ENCODE assay signal across 15 cellular contexts in the genomic region with DNA sequence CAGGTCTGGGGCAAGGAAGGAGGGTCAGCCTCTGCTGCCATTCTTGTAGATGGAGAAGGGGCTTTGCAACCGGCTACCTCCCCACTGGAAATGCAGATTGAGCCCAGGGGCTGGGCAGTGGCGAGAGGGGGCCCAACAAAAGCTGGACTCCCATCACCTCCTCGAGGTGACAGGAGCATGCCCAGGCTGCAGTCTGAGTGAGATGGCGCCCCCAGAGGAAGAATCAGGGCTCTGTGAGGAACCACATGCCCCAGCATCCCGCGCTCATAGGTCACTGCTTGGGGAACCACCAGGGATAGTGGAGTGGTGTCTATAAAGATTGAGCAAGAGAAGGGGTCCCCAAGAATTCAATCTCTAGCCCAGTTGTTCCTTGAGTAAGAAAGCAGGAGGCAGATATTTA. TPM values are rescaled to one million over a fixed set of nuclear protein-coding genes. Genes with fewer than 3 reads are reported as not detected.
DNase-seq lines count a peak whose midpoint lies in the region; ATAC-seq and TF ChIP-seq lines count a peak whose summit lies in the region.
"Had no signal": no experiment of that assay in that cellular context is flagged by ENCODE, and none has a peak within 500 bp of the region (broad histone marks: within the 10 kb centered on the region; RNA-seq: fewer than 3 reads in every experiment).

No MANE protein-coding gene starts in this region.

- H3K27ac Mint-ChIP-seq in activated CD8-positive, alpha-beta T cell treated with anti-CD3 and anti-CD28 coated beads for 36 hours, result no peak overlapping the region
- H3K27ac Mint-ChIP-seq in activated CD8-positive, alpha-beta T cell treated with anti-CD3 and anti-CD28 coated beads, Interleukin-2, amount 10 ng/mL, durations not matched to agents 7 days and 5 days, result no peak overlapping the region
- H3K27ac Mint-ChIP-seq in WTC11 (no peak overlapping the region), memory B cell (peak overlapping the region; percentile 10), nephron progenitor cell (no peak overlapping the region)
- H3K27ac Mint-ChIP-seq: activated B cell treated with CpG ODN at 0.5 μM for 24 hours; activated naive CD4-positive, alpha-beta T cell treated with anti-CD3 and anti-CD28 coated beads for 36 hours had no signal

- H3K4me1 Mint-ChIP-seq in activated CD8-positive, alpha-beta T cell treated with anti-CD3 and anti-CD28 coated beads for 36 hours (ENCODE audit: low read depth), result peaks cover 45% of the 10 kb centered on the region
- H3K4me1 Mint-ChIP-seq in activated CD8-positive, alpha-beta T cell treated with anti-CD3 and anti-CD28 coated beads, Interleukin-2, amount 10 ng/mL, durations not matched to agents 7 days and 5 days (ENCODE audit: low read depth), result peaks cover 36% of the 10 kb centered on the region
- H3K4me1 Mint-ChIP-seq in WTC11 (peaks cover 8% of the 10 kb centered on the region), memory B cell (peaks cover 4% of the 10 kb centered on the region), nephron progenitor cell (peaks cover 56% of the 10 kb centered on the region)

- H3K27ac ChIP-seq in thyroid gland, result peak overlapping the region; percentile 76 to 92 (median 88)
- H3K27ac ChIP-seq: PC-9 had no signal

- H3K4me3 Mint-ChIP-seq in activated CD8-positive, alpha-beta T cell treated with anti-CD3 and anti-CD28 coated beads for 36 hours, result no peak overlapping the region
- H3K4me3 Mint-ChIP-seq in activated CD8-positive, alpha-beta T cell treated with anti-CD3 and anti-CD28 coated beads, Interleukin-2, amount 10 ng/mL, durations not matched to agents 7 days and 5 days, result no peak overlapping the region
- H3K4me3 Mint-ChIP-seq in WTC11, result no peak overlapping the region
- no peak overlapping the region for H3K4me3 Mint-ChIP-seq in memory B cell
- no peak overlapping the region for H3K4me3 Mint-ChIP-seq in nephron progenitor cell
- H3K4me3 Mint-ChIP-seq: activated B cell treated with CpG ODN at 0.5 μM for 24 hours; activated naive CD4-positive, alpha-beta T cell treated with anti-CD3 and anti-CD28 coated beads for 36 hours had no signal

- WGBS in thyroid gland, 2 donors, result 91 to 100% methylated on average over 3 to 6 of the region's 6 CpGs

- TF ChIP-seq CTCF in activated CD8-positive, alpha-beta T cell treated with anti-CD3 and anti-CD28 coated beads for 36 hours (IDR thresholded peaks at IDR 0.05), result no peak
- no peak for TF ChIP-seq CTCF in WTC11 (IDR thresholded peaks at IDR 0.05)
- TF ChIP-seq CTCF in thyroid gland (IDR thresholded peaks at IDR 0.05), result no peak
- TF ChIP-seq CTCF in nephron progenitor cell (IDR thresholded peaks at IDR 0.05), result no peak

- H3K27me3 ChIP-seq in thyroid gland, result no peaks in the 10 kb centered on the region

- intact Hi-C loops in activated CD8-positive, alpha-beta T cell treated with anti-CD3 and anti-CD28 coated beads for 36 hours (cut with micrococcal nuclease), result no loop called here
- intact Hi-C loops in thyroid gland (cut with DNase I), result no loop called here

- POLR2A ChIA-PET in activated CD8-positive, alpha-beta T cell treated with anti-CD3 and anti-CD28 coated beads for 36 hours (lab: Charles Lee), result interaction anchor here (0.7 kb wide), 1 partner anchor 12 kb away, joined by 3 read pairs; no protein-coding TSS in a partner anchor
- POLR2A ChIA-PET in activated CD8-positive, alpha-beta T cell treated with anti-CD3 and anti-CD28 coated beads, Interleukin-2, amount 10 ng/mL, durations not matched to agents 7 days and 5 days (lab: Charles Lee), result no interaction called here
- POLR2A ChIA-PET in WTC11 (lab: Charles Lee), result no interaction called here

- CTCF ChIA-PET in activated CD8-positive, alpha-beta T cell treated with anti-CD3 and anti-CD28 coated beads for 36 hours (lab: Charles Lee), result interaction anchor here (2.4 kb wide), 1 partner anchor 232 kb away, joined by 7 read pairs; no protein-coding TSS in a partner anchor
- CTCF ChIA-PET in activated CD8-positive, alpha-beta T cell treated with anti-CD3 and anti-CD28 coated beads, Interleukin-2, amount 10 ng/mL, durations not matched to agents 7 days and 5 days (lab: Charles Lee), result no interaction called here
- CTCF ChIA-PET in WTC11 (lab: Charles Lee), result no interaction called here

- H3K36me3 ChIP-seq in thyroid gland, result no peaks in the 10 kb centered on the region

- peak; percentile 28 for DNase-seq in activated CD8-positive, alpha-beta T cell treated with anti-CD3 and anti-CD28 coated beads for 36 hours
- no peak for DNase-seq in activated CD8-positive, alpha-beta T cell treated with anti-CD3 and anti-CD28 coated beads, Interleukin-2, amount 10 ng/mL, durations not matched to agents 7 days and 5 days
- DNase-seq in WTC11 (ENCODE audit: low spot score), result peak; percentile 54
- DNase-seq in memory B cell (ENCODE audit: low spot score in 2 of 2), result no peak
- no peak for DNase-seq in thyroid gland
- DNase-seq in COR-L47 (lab: John Stamatoyannopoulos, UW), result no peak
- no peak for DNase-seq in SW 1271 (lab: John Stamatoyannopoulos, UW)
- no peak for DNase-seq in nephron progenitor cell
- DNase-seq: activated B cell treated with CpG ODN at 0.5 μM for 24 hours; activated CD8-positive, alpha-beta memory T cell treated with anti-CD3 and anti-CD28 coated beads, Interleukin-2, amount 50 U/mL, for 4 hours; activated naive CD4-positive, alpha-beta T cell treated with anti-CD3 and anti-CD28 coated beads for 36 hours; effector memory CD4-positive, alpha-beta T cell; NCI-H1105; stimulated activated CD4-positive, alpha-beta T cell treated with anti-CD3 and anti-CD28 coated beads, Interleukin-2, amount 100 ng/mL, for 24 hours had no signal

- no peaks in the 10 kb centered on the region for H3K9me3 ChIP-seq in thyroid gland

- no peak for TF ChIP-seq POLR2A in thyroid gland (IDR thresholded peaks at IDR 0.05)

- H3K27me3 Mint-ChIP-seq in activated CD8-positive, alpha-beta T cell treated with anti-CD3 and anti-CD28 coated beads for 36 hours, result no peaks in the 10 kb centered on the region
- H3K27me3 Mint-ChIP-seq in activated CD8-positive, alpha-beta T cell treated with anti-CD3 and anti-CD28 coated beads, Interleukin-2, amount 10 ng/mL, durations not matched to agents 7 days and 5 days (ENCODE audit: low read depth), result no peaks in the 10 kb centered on the region
- H3K27me3 Mint-ChIP-seq in WTC11 (ENCODE audit: low read depth) (peaks cover 7% of the 10 kb centered on the region), memory B cell (no peaks in the 10 kb centered on the region), nephron progenitor cell (ENCODE audit: low read depth, poor library complexity) (no peaks in the 10 kb centered on the region)
- H3K27me3 Mint-ChIP-seq: activated B cell treated with CpG ODN at 0.5 μM for 24 hours had no signal

- no peaks in the 10 kb centered on the region for H3K9me3 Mint-ChIP-seq in activated CD8-positive, alpha-beta T cell treated with anti-CD3 and anti-CD28 coated beads for 36 hours
- peaks cover 8% of the 10 kb centered on the region for H3K9me3 Mint-ChIP-seq in activated CD8-positive, alpha-beta T cell treated with anti-CD3 and anti-CD28 coated beads, Interleukin-2, amount 10 ng/mL, durations not matched to agents 7 days and 5 days (ENCODE audit: insufficient read depth)
- H3K9me3 Mint-ChIP-seq in WTC11 (0 out of 2 replicates have a peak, but pooled peaks cover 7% of the 10 kb centered on the region), memory B cell (no peaks in the 10 kb centered on the region), nephron progenitor cell (no peaks in the 10 kb centered on the region)
- H3K9me3 Mint-ChIP-seq: activated B cell treated with CpG ODN at 0.5 μM for 24 hours; activated naive CD4-positive, alpha-beta T cell treated with anti-CD3 and anti-CD28 coated beads for 36 hours had no signal

- H3K4me3 ChIP-seq in thyroid gland (replicated peaks in 1 of 3), result no peak overlapping the region
- H3K4me3 ChIP-seq: PC-9 had no signal

- peaks cover 8% of the 10 kb centered on the region for H3K36me3 Mint-ChIP-seq in activated CD8-positive, alpha-beta T cell treated with anti-CD3 and anti-CD28 coated beads for 36 hours (ENCODE audit: low read depth)
- peaks cover 53% of the 10 kb centered on the region for H3K36me3 Mint-ChIP-seq in activated CD8-positive, alpha-beta T cell treated with anti-CD3 and anti-CD28 coated beads, Interleukin-2, amount 10 ng/mL, durations not matched to agents 7 days and 5 days (ENCODE audit: low read depth)
- no peaks in the 10 kb centered on the region for H3K36me3 Mint-ChIP-seq in WTC11
- H3K36me3 Mint-ChIP-seq in memory B cell, result peaks cover 25% of the 10 kb centered on the region
- no peaks in the 10 kb centered on the region for H3K36me3 Mint-ChIP-seq in nephron progenitor cell (ENCODE audit: low read depth)

- ATAC-seq in activated CD8-positive, alpha-beta T cell treated with anti-CD3 and anti-CD28 coated beads for 36 hours, result no peak
- no peak for ATAC-seq in activated CD8-positive, alpha-beta T cell treated with anti-CD3 and anti-CD28 coated beads, Interleukin-2, amount 10 ng/mL, durations not matched to agents 7 days and 5 days
- ATAC-seq in WTC11 (peak; percentile 92), memory B cell (ENCODE audit: low read depth) (no peak)

- peaks cover 26 to 28% of the 10 kb centered on the region in 2 donors for H3K4me1 ChIP-seq in thyroid gland

TF ChIP-seq in WTC11, 78 proteins besides CTCF, POLR2A, EP300 and RAD21:
- TF ChIP-seq, protein P1, sequence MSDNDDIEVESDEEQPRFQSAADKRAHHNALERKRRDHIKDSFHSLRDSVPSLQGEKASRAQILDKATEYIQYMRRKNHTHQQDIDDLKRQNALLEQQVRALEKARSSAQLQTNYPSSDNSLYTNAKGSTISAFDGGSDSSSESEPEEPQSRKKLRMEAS (CRISPR knock-in tag; IDR thresholded peaks at IDR 0.05), result peak; percentile 66; the same call in 1 of the 2 replicates
- TF ChIP-seq, protein P2, sequence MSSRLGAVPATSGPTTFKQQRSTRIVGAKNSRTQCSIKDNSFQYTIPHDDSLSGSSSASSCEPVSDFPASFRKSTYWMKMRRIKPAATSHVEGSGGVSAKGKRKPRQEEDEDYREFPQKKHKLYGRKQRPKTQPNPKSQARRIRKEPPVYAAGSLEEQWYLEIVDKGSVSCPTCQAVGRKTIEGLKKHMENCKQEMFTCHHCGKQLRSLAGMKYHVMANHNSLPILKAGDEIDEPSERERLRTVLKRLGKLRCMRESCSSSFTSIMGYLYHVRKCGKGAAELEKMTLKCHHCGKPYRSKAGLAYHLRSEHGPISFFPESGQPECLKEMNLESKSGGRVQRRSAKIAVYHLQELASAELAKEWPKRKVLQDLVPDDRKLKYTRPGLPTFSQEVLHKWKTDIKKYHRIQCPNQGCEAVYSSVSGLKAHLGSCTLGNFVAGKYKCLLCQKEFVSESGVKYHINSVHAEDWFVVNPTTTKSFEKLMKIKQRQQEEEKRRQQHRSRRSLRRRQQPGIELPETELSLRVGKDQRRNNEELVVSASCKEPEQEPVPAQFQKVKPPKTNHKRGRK (CRISPR knock-in tag; IDR thresholded peaks at IDR 0.05; ENCODE audit: borderline replicate concordance), result no peak

RNA-seq across cellular contexts. Expression of a gene that starts 31.6 kb away (rescaled TPM):
- 10 to 100 TPM; 26.6 to 29.7 TPM for total RNA-seq in activated CD8-positive, alpha-beta T cell treated with anti-CD3 and anti-CD28 coated beads for 36 hours
- total RNA-seq in activated CD8-positive, alpha-beta T cell treated with anti-CD3 and anti-CD28 coated beads, Interleukin-2, amount 10 ng/mL, durations not matched to agents 7 days and 5 days, result 10 to 100 TPM; 64.9 to 69.5 TPM
- total RNA-seq in WTC11 (2021) (7.0 to 9.8 TPM (median 8.3 TPM) in 3 replicates), thyroid gland (10 to 100 TPM; 42.1 to 78.3 (median 61.7) TPM)

Comparison
In these comparisons a context has a peak if more than half of its experiments do, and no peak if none do; other contexts are left out.
1. DNase-seq: peak in activated CD8-positive, alpha-beta T cell treated with anti-CD3 and anti-CD28 coated beads for 36 hours (single experiment) and WTC11 (single experiment); none in activated CD8-positive, alpha-beta T cell treated with anti-CD3 and anti-CD28 coated beads, Interleukin-2, amount 10 ng/mL, durations not matched to agents 7 days and 5 days (single experiment), memory B cell (0 of 2), thyroid gland (0 of 2), COR-L47 (single experiment), SW 1271 (0 of 2) and nephron progenitor cell (single experiment).